In genomic region chr1:215625949-215626348, GRCh38 we compare ENCODE assay signal across 33 cellular contexts.
"Had no signal": no experiment of that assay in that cellular context is flagged by ENCODE, and none has a peak within 500 bp of the region (broad histone marks: within the 10 kb centered on the region; RNA-seq: fewer than 3 reads in every experiment).

No MANE protein-coding gene starts in this region.

- H3K4me3 ChIP-seq: adrenal gland, ascending aorta, body of pancreas, breast epithelium, cardiac muscle cell had no signal

- DNase-seq: activated effector memory CD4-positive, alpha-beta T cell treated with anti-CD3 and anti-CD28 coated beads, Interleukin-2, amount 50 U/mL, for 16 hours; activated effector memory CD4-positive, alpha-beta T cell treated with Interleukin-2 at 50 U/mL for 16 hours; activated gamma-delta T cell; activated gamma-delta T cell treated with Interleukin-2 at 50 U/mL for 16 hours; activated naive CD4-positive, alpha-beta T cell; activated naive CD4-positive, alpha-beta T cell treated with anti-CD3 and anti-CD28 coated beads for 36 hours; activated naive CD4-positive, alpha-beta T cell treated with anti-CD3 and anti-CD28 coated beads, Interleukin-2, amount 10 ng/mL, durations not matched to agents 7 days and 5 days; activated naive CD4-positive, alpha-beta T cell treated with anti-CD3 and anti-CD28 coated beads, Interleukin-2, amount 50 U/mL, for 16 hours; activated naive CD4-positive, alpha-beta T cell treated with Interleukin-2 at 50 U/mL for 16 hours; activated naive CD8-positive, alpha-beta T cell treated with anti-CD3 and anti-CD28 coated beads for 36 hours; activated naive CD8-positive, alpha-beta T cell treated with anti-CD3 and anti-CD28 coated beads, Interleukin-2, amount 10 ng/mL, durations not matched to agents 7 days and 5 days; activated naive CD8-positive, alpha-beta T cell treated with anti-CD3 and anti-CD28 coated beads, Interleukin-2, amount 50 U/mL, for 24 hours; activated T-cell treated with anti-CD3 and anti-CD28 coated beads, Interleukin-2, amount 50 U/mL, for 24 hours; activated T-cell treated with anti-CD3 and anti-CD28 coated beads, Interleukin-2, amount 50 U/mL, for 4 hours; activated T-cell treated with anti-CD3 and anti-CD28 coated beads, Interleukin-2, amount 50 U/mL, for 48 hours; activated T-cell treated with anti-CD3 and anti-CD28 coated beads, Interleukin-2, amount 50 U/mL, for 72 hours; adrenal gland; amniotic stem cell; amygdala; anterior cingulate cortex; aorta; body of pancreas; brain microvascular endothelial cell; caudate nucleus; central memory CD4-positive, alpha-beta T cell; cerebellar nuclear complex had no signal

- FAIRE-seq: astrocyte, bronchial epithelial cell had no signal

- H3K4me1 ChIP-seq: adrenal gland, ascending aorta, body of pancreas, breast epithelium had no signal

- H3K9me3 ChIP-seq: adrenal gland, ascending aorta, body of pancreas, breast epithelium had no signal

- H3K27me3 ChIP-seq: adrenal gland, ascending aorta, body of pancreas, brain microvascular endothelial cell, breast epithelium, cardiac muscle cell had no signal

- H3K27ac ChIP-seq: adrenal gland, ascending aorta, body of pancreas, brain microvascular endothelial cell, breast epithelium, cardiac muscle cell had no signal

- H3K36me3 ChIP-seq: brain microvascular endothelial cell, breast epithelium had no signal

- ATAC-seq: activated naive CD4-positive, alpha-beta T cell treated with anti-CD3 and anti-CD28 coated beads, Interleukin-2, amount 50 U/mL, for 72 hours; activated naive CD8-positive, alpha-beta T cell treated with anti-CD3 and anti-CD28 coated beads, Interleukin-2, amount 50 U/mL, for 24 hours; activated T-cell treated with anti-CD3 and anti-CD28 coated beads, Interleukin-2, amount 50 U/mL, for 4 hours; activated T-cell treated with anti-CD3 and anti-CD28 coated beads, Interleukin-2, amount 50 U/mL, for 72 hours; activated T-helper 17 cell treated with anti-CD3 and anti-CD28 coated beads, Interleukin-2, amount 50 U/mL, for 72 hours; body of pancreas had no signal
